In the genomic region with DNA sequence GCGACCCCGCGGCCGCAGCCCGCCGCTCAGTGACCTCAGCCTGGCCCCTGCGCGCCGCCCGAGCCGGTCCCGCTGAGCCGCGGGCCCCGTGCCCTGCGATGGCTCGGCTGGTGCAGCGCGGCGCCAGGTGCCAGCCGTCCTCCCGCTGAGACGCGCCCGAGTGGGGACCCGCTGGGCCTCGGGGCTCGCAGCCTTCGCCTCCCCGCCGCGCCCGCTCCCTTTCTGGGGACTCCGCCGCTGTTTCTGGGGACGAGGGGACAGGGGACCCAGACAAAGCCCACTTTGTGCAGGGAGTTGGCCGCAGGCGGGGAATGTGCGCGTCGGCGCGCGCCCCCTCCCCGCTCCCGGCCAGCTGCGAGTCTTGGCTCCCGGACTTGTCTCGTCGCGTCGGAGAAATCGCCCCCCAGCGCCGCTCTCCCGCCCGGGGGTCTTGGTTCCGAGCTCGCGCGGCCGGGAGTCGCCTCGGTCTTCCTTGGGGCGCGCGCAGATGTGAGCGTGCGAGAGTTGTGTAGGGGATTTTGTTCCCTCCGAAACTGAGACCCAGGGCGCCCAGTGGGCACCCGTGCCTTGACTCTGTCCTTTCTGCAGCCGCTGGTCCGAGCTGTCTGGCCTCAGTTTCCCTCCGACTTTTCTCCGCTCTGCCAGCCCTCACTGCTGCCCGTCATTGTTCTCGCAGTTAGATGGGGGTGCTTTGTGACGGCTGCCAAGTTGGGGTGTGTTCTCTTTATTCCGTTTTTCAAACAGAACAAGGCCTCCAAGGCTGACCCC, we compare ENCODE assay signal across 8 cellular contexts. TPM values are rescaled to one million over a fixed set of nuclear protein-coding genes. Genes with fewer than 3 reads are reported as not detected.
DNase-seq lines count a peak whose midpoint lies in the region; ATAC-seq and TF ChIP-seq lines count a peak whose summit lies in the region.

No MANE protein-coding gene starts in this region.

- no peak overlapping the region for H4K8ac ChIP-seq in neuronal stem cell (ENCODE audit: low read depth, low read length)

- H3K4me2 ChIP-seq in neuronal stem cell (ENCODE audit: insufficient read depth, low read length, poor library complexity, severe bottlenecking), result peak overlapping the region; percentile 96

- no peak overlapping the region for H2BK5ac ChIP-seq in neuronal stem cell (ENCODE audit: low read length)

- peak overlapping the region; percentile 77 for H2BK12ac ChIP-seq in neuronal stem cell (ENCODE audit: low read length)

- H3K4me1 ChIP-seq in BE2C (no peaks in the 10 kb centered on the region), neuronal stem cell (ENCODE audit: control insufficient read depth in 2 of 2, insufficient read depth in 1 of 2, low read depth in 1 of 2, low read length in 2 of 2) (peaks cover 15 to 19% of the 10 kb centered on the region in 2 donors)

- peak overlapping the region; percentile 100 for H3K18ac ChIP-seq in neuronal stem cell (ENCODE audit: low read length)

- H2BK15ac ChIP-seq in neuronal stem cell (ENCODE audit: low read length), result peak overlapping the region; percentile 99

- peak overlapping the region; percentile 83 for H3K23ac ChIP-seq in neuronal stem cell (ENCODE audit: low read depth, low read length, poor library complexity)

- peak; percentile 13 for ATAC-seq in GM21526 (IDR thresholded peaks at IDR 0.05; ENCODE audit: low FRiP score, unreplicated experiment)

- peaks cover 2% of the 10 kb centered on the region for H3K79me1 ChIP-seq in neuronal stem cell (ENCODE audit: low read depth, low read length)

- no peak overlapping the region for H3K4ac ChIP-seq in neuronal stem cell (ENCODE audit: low read length)

- H3K4me3 ChIP-seq in BE2C (ENCODE audit: low read depth, low read length) (peak overlapping the region; percentile 71), SK-N-MC (peak overlapping the region; percentile 89), fibroblast of mammary gland (ENCODE audit: control insufficient read depth, low read depth, low read length) (peak overlapping the region; percentile 69), neuronal stem cell (ENCODE audit: low read length in 2 of 2) (peak overlapping the region; percentile 80 to 91)

- H4K91ac ChIP-seq in neuronal stem cell (ENCODE audit: low read depth, low read length, poor library complexity), result peak overlapping the region; percentile 32

- H3K27me3 ChIP-seq in BE2C (peaks cover 10% of the 10 kb centered on the region), neuronal stem cell (ENCODE audit: control insufficient read depth in 3 of 3, insufficient read depth in 3 of 3, low read depth in 1 of 3, low read length in 3 of 3) (peaks cover 0 to 11% (median 0%) of the 10 kb centered on the region in 3 experiments)

- peak overlapping the region; percentile 99 for H3K14ac ChIP-seq in neuronal stem cell (ENCODE audit: low read length)

- H2BK120ac ChIP-seq in neuronal stem cell (ENCODE audit: low read depth, low read length), result peak overlapping the region; percentile 75

- peak overlapping the region; percentile 70 for H3K9ac ChIP-seq in SK-N-MC (ENCODE audit: insufficient read length)
- H3K9ac ChIP-seq in neuronal stem cell (ENCODE audit: low read depth, low read length, poor library complexity), result peak overlapping the region; percentile 98

- H2AFZ ChIP-seq in neuronal stem cell (ENCODE audit: low read length), result peak overlapping the region; percentile 99

- no peak for TF ChIP-seq CTCF in BE2C (IDR thresholded peaks at IDR 0.05; ENCODE audit: low read depth, low read length)
- no peak for TF ChIP-seq CTCF in fibroblast of mammary gland (conservative IDR thresholded peaks at IDR 0.05; ENCODE audit: control insufficient read depth, insufficient read depth, low read depth, low read length)

- H3K36me3 ChIP-seq in BE2C, result no peaks in the 10 kb centered on the region
- H3K36me3 ChIP-seq in SK-N-MC (ENCODE audit: insufficient read depth, low read length), result no peaks in the 10 kb centered on the region
- H3K36me3 ChIP-seq in neuronal stem cell (replicated peaks in 1 of 2; ENCODE audit: control insufficient read depth in 2 of 2, insufficient read depth in 2 of 2, low read length in 2 of 2), result peaks cover 6 to 18% of the 10 kb centered on the region in 2 donors

- no CpG with 5 or more reads among the region's 80 CpGs for WGBS in neuronal stem cell (ENCODE audit: extremely low coverage in 2 of 2, insufficient read length in 2 of 2, insufficient replicate concordance in 1 of 2), 2 donors

- no peak overlapping the region for H3K27ac ChIP-seq in SK-N-MC
- no peak overlapping the region for H3K27ac ChIP-seq in neuronal stem cell (replicated peaks; ENCODE audit: low read length)

- H3K9me3 ChIP-seq in BE2C (no peaks in the 10 kb centered on the region), SK-N-MC (ENCODE audit: low read depth, low read length) (no peaks in the 10 kb centered on the region), neuronal stem cell (replicated peaks in 1 of 2; ENCODE audit: control insufficient read depth in 2 of 2, insufficient read depth in 1 of 2, low read depth in 1 of 2, low read length in 2 of 2) (no peaks in the 10 kb centered on the region)

- DNase-seq in BE2C (no peak), SK-N-MC (ENCODE audit: low read depth, low spot score) (no peak), fibroblast of mammary gland (ENCODE audit: low read depth) (no peak), neuronal stem cell (ENCODE audit: low spot score) (no peak), hepatic stellate cell (ENCODE audit: low spot score) (no peak), HT-29 (ENCODE audit: low spot score) (no peak), HUDEP-2 (lab: John Stamatoyannopoulos, UW; ENCODE audit: unreplicated experiment in 76 of 76) (no peak)

- peak overlapping the region; percentile 41 for H2AK5ac ChIP-seq in neuronal stem cell (ENCODE audit: low read depth, low read length)

RNA-seq across cellular contexts. Expression of gene VASH1, which starts 0.8 kb away (rescaled TPM):
- polyA plus RNA-seq in BE2C (2012; ENCODE audit: insufficient read depth, insufficient read length, low read depth), result 38.5 TPM
- 29.4 TPM for polyA plus RNA-seq in neuronal stem cell (2013, experiment 1 of 2)
- 30.2 TPM for polyA plus RNA-seq in neuronal stem cell (2013, experiment 2 of 2)
- not detected in 2 replicates for total RNA-seq in HT-29 (2014; rRNA removed; shearing (Covaris generic))

RNA-seq across cellular contexts. Expression of gene ANGEL1, which starts 50.6 kb away (rescaled TPM):
- 23.5 TPM for polyA plus RNA-seq in BE2C (2012; ENCODE audit: insufficient read depth, insufficient read length, low read depth)
- 14.7 TPM for polyA plus RNA-seq in neuronal stem cell (2013, experiment 1 of 2)
- 13.5 TPM for polyA plus RNA-seq in neuronal stem cell (2013, experiment 2 of 2)
- 5.2 and 6.2 TPM in 2 replicates for total RNA-seq in HT-29 (2014; rRNA removed; shearing (Covaris generic))
